Comparison of ENCODE assay signal across 19 cellular contexts in genomic region chr9:15965246-15965745, GRCh38.
"Had no signal": no experiment of that assay in that cellular context is flagged by ENCODE, and none has a peak within 500 bp of the region (broad histone marks: within the 10 kb centered on the region; RNA-seq: fewer than 3 reads in every experiment).

No MANE protein-coding gene starts in this region.

- DNase-seq: effector CD4-positive, alpha-beta T cell; endodermal cell; erythroblast; foreskin melanocyte; heart left ventricle; hippocampal formation; kidney glomerular epithelial cell; naive thymus-derived CD4-positive, alpha-beta T cell; nephron progenitor cell; sigmoid colon; small intestine; stimulated activated CD4-positive, alpha-beta T cell treated with anti-CD3 and anti-CD28 coated beads, Interleukin-12 subunit alpha, Interleukin-12 subunit beta, amount 100 ng/mL, for 4 hours; stimulated activated CD4-positive, alpha-beta T cell treated with anti-CD3 and anti-CD28 coated beads, Interleukin-2, amount 100 ng/mL, for 48 hours; stimulated activated naive CD8-positive, alpha-beta T cell treated with anti-CD3 and anti-CD28 coated beads, Interleukin-15, Interleukin-2, amounts not matched to agents 100 U/mL and 50 U/mL, for 24 hours; thyroid gland; upper lobe of left lung; uterus had no signal

- H3K27me3 Mint-ChIP-seq: naive thymus-derived CD4-positive, alpha-beta T cell had no signal

- FAIRE-seq: endothelial cell of umbilical vein, islet of Langerhans, small intestine had no signal

- ATAC-seq: heart left ventricle; naive thymus-derived CD4-positive, alpha-beta T cell; stimulated activated naive CD8-positive, alpha-beta T cell treated with anti-CD3 and anti-CD28 coated beads, Interleukin-15, Interleukin-2, amounts not matched to agents 100 U/mL and 50 U/mL, for 24 hours had no signal

- H3K36me3 Mint-ChIP-seq: naive thymus-derived CD4-positive, alpha-beta T cell had no signal

- H3K27ac Mint-ChIP-seq: endodermal cell; naive thymus-derived CD4-positive, alpha-beta T cell; nephron progenitor cell had no signal

- H3K9me3 Mint-ChIP-seq: endodermal cell, nephron progenitor cell had no signal

- H3K4me1 Mint-ChIP-seq: naive thymus-derived CD4-positive, alpha-beta T cell; nephron progenitor cell had no signal

- H3K4me3 Mint-ChIP-seq: endodermal cell; naive thymus-derived CD4-positive, alpha-beta T cell; nephron progenitor cell had no signal
